8 cellular contexts compared by ENCODE assay signal in the genomic region with DNA sequence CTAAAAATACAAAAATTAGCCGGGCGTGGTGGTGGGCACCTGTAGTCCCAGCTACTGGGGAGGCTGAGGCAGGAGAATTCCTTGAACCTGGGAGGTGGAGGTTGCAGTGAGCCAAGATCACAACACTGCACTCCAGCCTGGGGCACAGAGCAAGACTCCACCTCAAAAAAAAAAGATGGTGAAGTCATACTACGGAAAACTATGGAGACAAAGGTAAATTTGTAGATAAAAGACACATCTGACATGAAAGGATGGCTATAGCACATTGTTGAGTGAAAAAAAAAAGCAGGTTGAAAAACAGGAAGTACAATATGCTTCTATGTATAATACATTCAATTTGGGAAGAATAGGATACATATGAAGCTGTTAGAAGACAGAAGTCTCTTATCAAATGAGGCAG. TPM values are rescaled to one million over a fixed set of nuclear protein-coding genes. Genes with fewer than 3 reads are reported as not detected.
A peak's percentile ranks its signal among the peaks of the same experiment; 100 is the strongest.
DNase-seq lines count a peak whose midpoint lies in the region; ATAC-seq lines count a peak whose summit lies in the region.
"Not testable (repeated sequence)": the region's sequence is repeated elsewhere in the genome, so short reads cannot be mapped to it uniquely, and the experiment has no call there.

No MANE protein-coding gene starts in this region.

- peaks cover 38% of the 10 kb centered on the region for H3K4me1 ChIP-seq in CD4-positive, alpha-beta memory T cell (ENCODE audit: insufficient read depth, low read length)
- peaks cover 27 to 36% of the 10 kb centered on the region in 2 donors for H3K4me1 ChIP-seq in naive thymus-derived CD4-positive, alpha-beta T cell (ENCODE audit: control insufficient read depth in 2 of 2, insufficient read depth in 2 of 2, low read length in 2 of 2)

- H3K36me3 ChIP-seq in CD4-positive, alpha-beta memory T cell (ENCODE audit: insufficient read depth, low read length); naive thymus-derived CD4-positive, alpha-beta T cell (ENCODE audit: control insufficient read depth in 2 of 3, insufficient read depth in 3 of 3, low read length in 3 of 3): not testable (repeated sequence)

- ATAC-seq in naive thymus-derived CD4-positive, alpha-beta T cell = not testable (repeated sequence)

- not testable (repeated sequence) for H3K27me3 Mint-ChIP-seq in CD4-positive, alpha-beta memory T cell; T-helper 2 cell treated with Interferon-gamma antibody and Interleukin-4, amounts not matched to agents 5 μg/mL and 100 μg/mL, for 36 hours (ENCODE audit: low read depth); activated CD4-positive, alpha-beta memory T cell treated with anti-CD3 and anti-CD28 coated beads, Interleukin-2, amount 10 ng/mL, durations not matched to agents 7 days and 5 days; activated naive CD4-positive, alpha-beta T cell treated with anti-CD3 and anti-CD28 coated beads for 36 hours (ENCODE audit: low read depth); naive thymus-derived CD4-positive, alpha-beta T cell

- not testable (repeated sequence) for H3K27me3 ChIP-seq in CD4-positive, alpha-beta memory T cell (ENCODE audit: insufficient read depth, low read length); naive thymus-derived CD4-positive, alpha-beta T cell (ENCODE audit: control insufficient read depth in 2 of 2, insufficient read depth in 2 of 2, low read length in 2 of 2)

- peaks cover 25 to 60% (median 32%) of the 10 kb centered on the region in 4 donors for H3K4me1 Mint-ChIP-seq in CD4-positive, alpha-beta memory T cell
- peaks cover 25% of the 10 kb centered on the region for H3K4me1 Mint-ChIP-seq in T-helper 2 cell treated with Interferon-gamma antibody and Interleukin-4, amounts not matched to agents 5 μg/mL and 100 μg/mL, for 36 hours (ENCODE audit: low read depth)
- peaks cover 30% of the 10 kb centered on the region for H3K4me1 Mint-ChIP-seq in activated CD4-positive, alpha-beta memory T cell treated with anti-CD3 and anti-CD28 coated beads, Interleukin-2, amount 10 ng/mL, durations not matched to agents 7 days and 5 days
- peaks cover 46% of the 10 kb centered on the region for H3K4me1 Mint-ChIP-seq in activated naive CD4-positive, alpha-beta T cell treated with anti-CD3 and anti-CD28 coated beads for 36 hours (ENCODE audit: low read depth)
- peaks cover 25 to 58% (median 42%) of the 10 kb centered on the region in 7 donors for H3K4me1 Mint-ChIP-seq in naive thymus-derived CD4-positive, alpha-beta T cell

- peak overlapping the region; percentile 99 for H3K27ac ChIP-seq in CD4-positive, alpha-beta memory T cell (ENCODE audit: low read depth, low read length)
- H3K27ac ChIP-seq in naive thymus-derived CD4-positive, alpha-beta T cell (ENCODE audit: low read depth, low read length) = peak overlapping the region; percentile 97

- H3K4me3 Mint-ChIP-seq in CD4-positive, alpha-beta memory T cell = peak overlapping the region in 7 of 8 donors; percentile 1 to 73 (median 53)
- H3K4me3 Mint-ChIP-seq in T-helper 2 cell treated with Interferon-gamma antibody and Interleukin-4, amounts not matched to agents 5 μg/mL and 100 μg/mL, for 36 hours = not testable (repeated sequence)
- H3K4me3 Mint-ChIP-seq in activated CD4-positive, alpha-beta memory T cell treated with anti-CD3 and anti-CD28 coated beads, Interleukin-2, amount 10 ng/mL, durations not matched to agents 7 days and 5 days = peak overlapping the region; percentile 1
- H3K4me3 Mint-ChIP-seq in activated naive CD4-positive, alpha-beta T cell treated with anti-CD3 and anti-CD28 coated beads for 36 hours = peak overlapping the region; percentile 17
- H3K4me3 Mint-ChIP-seq in naive thymus-derived CD4-positive, alpha-beta T cell = peak overlapping the region; percentile 35 to 86 (median 68)

- H3K9me3 Mint-ChIP-seq in CD4-positive, alpha-beta memory T cell; T-helper 2 cell treated with Interferon-gamma antibody and Interleukin-4, amounts not matched to agents 5 μg/mL and 100 μg/mL, for 36 hours; activated CD4-positive, alpha-beta memory T cell treated with anti-CD3 and anti-CD28 coated beads, Interleukin-2, amount 10 ng/mL, durations not matched to agents 7 days and 5 days; activated naive CD4-positive, alpha-beta T cell treated with anti-CD3 and anti-CD28 coated beads for 36 hours; naive thymus-derived CD4-positive, alpha-beta T cell: not testable (repeated sequence)

- H3K4me3 ChIP-seq in CD4-positive, alpha-beta memory T cell (ENCODE audit: low read length in 2 of 2); naive thymus-derived CD4-positive, alpha-beta T cell (ENCODE audit: low read length): not testable (repeated sequence)

- CTCF ChIA-PET in CD4-positive, alpha-beta memory T cell (lab: Charles Lee; ENCODE audit: partially characterized antibody) = interaction anchor here (2.0 to 9.5 kb wide), 4 partner anchors 10 to 567 kb away, joined by 6 to 95 read pairs (median 17); no protein-coding TSS in a partner anchor
- CTCF ChIA-PET in activated CD4-positive, alpha-beta memory T cell treated with anti-CD3 and anti-CD28 coated beads, Interleukin-2, amount 10 ng/mL, durations not matched to agents 7 days and 5 days (lab: Charles Lee) = interaction anchor here (7.0 kb wide), 1 partner anchor 19 kb away, joined by 80 read pairs; no protein-coding TSS in a partner anchor
- CTCF ChIA-PET in activated naive CD4-positive, alpha-beta T cell treated with anti-CD3 and anti-CD28 coated beads for 36 hours (lab: Charles Lee) = interaction anchor here (0.6 to 3.7 kb wide), 2 partner anchors 19 to 27 kb away, joined by 3 to 20 read pairs; no protein-coding TSS in a partner anchor
- CTCF ChIA-PET in naive thymus-derived CD4-positive, alpha-beta T cell (lab: Charles Lee) = interaction anchor here (1.0 to 1.7 kb wide), 2 partner anchors 566 to 567 kb away, joined by 4 to 11 read pairs; no protein-coding TSS in a partner anchor

- H3K36me3 Mint-ChIP-seq in CD4-positive, alpha-beta memory T cell = peaks cover 9 to 25% of the 10 kb centered on the region in 2 donors
- not testable (repeated sequence) for H3K36me3 Mint-ChIP-seq in T-helper 2 cell treated with Interferon-gamma antibody and Interleukin-4, amounts not matched to agents 5 μg/mL and 100 μg/mL, for 36 hours (ENCODE audit: low read depth); activated naive CD4-positive, alpha-beta T cell treated with anti-CD3 and anti-CD28 coated beads for 36 hours (ENCODE audit: low read depth)
- peaks cover 16% of the 10 kb centered on the region for H3K36me3 Mint-ChIP-seq in activated CD4-positive, alpha-beta memory T cell treated with anti-CD3 and anti-CD28 coated beads, Interleukin-2, amount 10 ng/mL, durations not matched to agents 7 days and 5 days (ENCODE audit: low read depth)
- peaks cover 0 to 17% (median 2%) of the 10 kb centered on the region in 5 donors for H3K36me3 Mint-ChIP-seq in naive thymus-derived CD4-positive, alpha-beta T cell

- peak overlapping the region; percentile 90 to 100 (median 99) for H3K27ac Mint-ChIP-seq in CD4-positive, alpha-beta memory T cell
- peak overlapping the region; percentile 62 for H3K27ac Mint-ChIP-seq in T-helper 2 cell treated with Interferon-gamma antibody and Interleukin-4, amounts not matched to agents 5 μg/mL and 100 μg/mL, for 36 hours
- not testable (repeated sequence) for H3K27ac Mint-ChIP-seq in activated CD4-positive, alpha-beta memory T cell treated with anti-CD3 and anti-CD28 coated beads, Interleukin-2, amount 10 ng/mL, durations not matched to agents 7 days and 5 days
- peak overlapping the region; percentile 78 for H3K27ac Mint-ChIP-seq in activated naive CD4-positive, alpha-beta T cell treated with anti-CD3 and anti-CD28 coated beads for 36 hours
- peak overlapping the region; percentile 75 to 100 (median 99) for H3K27ac Mint-ChIP-seq in naive thymus-derived CD4-positive, alpha-beta T cell

- intact Hi-C loops in CD4-positive, alpha-beta memory T cell (cut with micrococcal nuclease) = loop anchor here (5.0 to 10.0 kb wide), 5 partner anchors 277 to 1393 kb away; a partner anchor contains a TSS
- intact Hi-C loops in activated naive CD4-positive, alpha-beta T cell treated with anti-CD3 and anti-CD28 coated beads for 36 hours (cut with micrococcal nuclease) = loop anchor here (5.0 to 10.0 kb wide), 4 partner anchors 1028 to 1393 kb away; a partner anchor contains a TSS
- intact Hi-C loops in naive thymus-derived CD4-positive, alpha-beta T cell (cut with micrococcal nuclease) = loop anchor here (5.0 to 10.0 kb wide), 5 partner anchors 277 to 1917 kb away; a partner anchor contains a TSS

- not testable (repeated sequence) for H3K9me3 ChIP-seq in CD4-positive, alpha-beta memory T cell (ENCODE audit: control insufficient read depth in 1 of 2, low read length in 2 of 2); naive thymus-derived CD4-positive, alpha-beta T cell (ENCODE audit: control insufficient read depth in 2 of 3, low read length in 3 of 3)

- POLR2A ChIA-PET in CD4-positive, alpha-beta memory T cell (lab: Charles Lee; ENCODE audit: partially characterized antibody) = interaction anchor here (0.7 to 5.9 kb wide), 5 partner anchors 22 to 129 kb away, joined by 4 to 134 read pairs (median 8); a partner anchor contains a TSS
- POLR2A ChIA-PET in activated CD4-positive, alpha-beta memory T cell treated with anti-CD3 and anti-CD28 coated beads, Interleukin-2, amount 10 ng/mL, durations not matched to agents 7 days and 5 days (lab: Charles Lee) = interaction anchor here (2.1 kb wide), 1 partner anchor 20 kb away, joined by 11 read pairs; no protein-coding TSS in a partner anchor
- POLR2A ChIA-PET in naive thymus-derived CD4-positive, alpha-beta T cell (lab: Charles Lee) = interaction anchor here (0.7 to 9.0 kb wide), 4 partner anchors 8 to 88 kb away, joined by 5 to 119 read pairs (median 20); a partner anchor contains a TSS

- DNase-seq in CD4-positive, alpha-beta memory T cell = peak in 4 of 5 donors; percentile 43 to 62 (median 52)
- DNase-seq in NAMALWA (ENCODE audit: low spot score) = peak; percentile 20
- not testable (repeated sequence) for DNase-seq in T-helper 2 cell treated with Interferon-gamma antibody and Interleukin-4, amounts not matched to agents 5 μg/mL and 100 μg/mL, for 36 hours (ENCODE audit: low spot score); activated CD4-positive, alpha-beta memory T cell treated with anti-CD3 and anti-CD28 coated beads, Interleukin-2, amount 10 ng/mL, durations not matched to agents 7 days and 5 days; activated naive CD4-positive, alpha-beta T cell treated with anti-CD3 and anti-CD28 coated beads for 36 hours
- DNase-seq in central memory CD4-positive, alpha-beta T cell = peak; percentile 61
- DNase-seq in naive thymus-derived CD4-positive, alpha-beta T cell = peak in 7 of 9 donors; percentile 48 to 81 (median 72)
- DNase-seq in stimulated activated naive CD4-positive, alpha-beta T cell (lab: John Stamatoyannopoulos, UW) = peak in 4 of 6 experiments; percentile 28 to 73 (median 70)

RNA-seq across cellular contexts. Expression of a gene that starts 1.9 kb away (rescaled TPM):
- 10 to 100 TPM; 81.5 to 88.4 TPM for total RNA-seq in CD4-positive, alpha-beta memory T cell
- polyA plus RNA-seq in CD4-positive, alpha-beta memory T cell = 100 to 1,000 TPM; 117 to 240 TPM
- total RNA-seq in activated CD4-positive, alpha-beta memory T cell treated with anti-CD3 and anti-CD28 coated beads, Interleukin-2, amount 10 ng/mL, durations not matched to agents 7 days and 5 days = 10 to 100 TPM; 51.2 to 52.9 TPM
- 10 to 100 TPM; 28.4 to 33.3 TPM for total RNA-seq in activated naive CD4-positive, alpha-beta T cell treated with anti-CD3 and anti-CD28 coated beads for 36 hours
- total RNA-seq in naive thymus-derived CD4-positive, alpha-beta T cell = 1,000 to 10,000 TPM in 1 of 5 experiments, 100 to 1,000 TPM in 1, 10 to 100 TPM in 3; 30.9 to 1,022 (median 98.3) TPM
- 100 to 1,000 TPM in 1 of 2 donors, 10 to 100 TPM in 1; 86.3 to 129 TPM for polyA plus RNA-seq in naive thymus-derived CD4-positive, alpha-beta T cell
